In genomic region chr7:121048195-121048594, GRCh38 we compare ENCODE assay signal across 18 cellular contexts. TPM values are rescaled to one million over a fixed set of nuclear protein-coding genes. Genes with fewer than 3 reads are reported as not detected.
DNase-seq lines count a peak whose midpoint lies in the region; ATAC-seq and TF ChIP-seq lines count a peak whose summit lies in the region.
"Had no signal": no experiment of that assay in that cellular context is flagged by ENCODE, and none has a peak within 500 bp of the region (broad histone marks: within the 10 kb centered on the region; RNA-seq: fewer than 3 reads in every experiment).

No MANE protein-coding gene starts in this region.

- H3K9me3 Mint-ChIP-seq in activated naive CD8-positive, alpha-beta T cell treated with anti-CD3 and anti-CD28 coated beads, Interleukin-2, amount 50 U/mL, for 24 hours, result peaks cover 4% of the 10 kb centered on the region
- no peaks in the 10 kb centered on the region for H3K9me3 Mint-ChIP-seq in activated naive CD8-positive, alpha-beta T cell treated with anti-CD3 and anti-CD28 coated beads for 36 hours
- H3K9me3 Mint-ChIP-seq: HFFc6 had no signal

- H3K9me3 ChIP-seq in psoas muscle, result no peaks in the 10 kb centered on the region
- no peaks in the 10 kb centered on the region for H3K9me3 ChIP-seq in Karpas-422 (ENCODE audit: low read length)
- H3K9me3 ChIP-seq: BLaER1, HAP-1 had no signal

- H3K27me3 ChIP-seq in psoas muscle (ENCODE audit: insufficient read depth in 3 of 3, low read length in 2 of 3) (no peaks in the 10 kb centered on the region), Karpas-422 (ENCODE audit: low read length) (no peaks in the 10 kb centered on the region)
- H3K27me3 ChIP-seq: BLaER1 had no signal

- 44 to 56% (median 54%) methylated on average over 4 of the region's 4 CpGs for WGBS in psoas muscle, 3 donors

- H3K9me2 ChIP-seq in Karpas-422 (replicated peaks; ENCODE audit: insufficient read depth, low read length), result no peaks in the 10 kb centered on the region

- peak overlapping the region; percentile 36 for H3K27ac Mint-ChIP-seq in activated naive CD8-positive, alpha-beta T cell treated with anti-CD3 and anti-CD28 coated beads, Interleukin-2, amount 50 U/mL, for 24 hours
- no peak overlapping the region for H3K27ac Mint-ChIP-seq in activated naive CD8-positive, alpha-beta T cell treated with anti-CD3 and anti-CD28 coated beads for 36 hours
- H3K27ac Mint-ChIP-seq: CD4-positive, CD25-positive, alpha-beta regulatory T cell; HFFc6 had no signal

- H3K4me1 Mint-ChIP-seq in activated naive CD8-positive, alpha-beta T cell treated with anti-CD3 and anti-CD28 coated beads, Interleukin-2, amount 50 U/mL, for 24 hours, result no peaks in the 10 kb centered on the region
- no peaks in the 10 kb centered on the region for H3K4me1 Mint-ChIP-seq in activated naive CD8-positive, alpha-beta T cell treated with anti-CD3 and anti-CD28 coated beads for 36 hours
- H3K4me1 Mint-ChIP-seq: CD4-positive, CD25-positive, alpha-beta regulatory T cell had no signal

- no peak overlapping the region for H3K4me3 ChIP-seq in psoas muscle
- H3K4me3 ChIP-seq in Karpas-422 (ENCODE audit: low read length), result no peak overlapping the region
- H3K4me3 ChIP-seq: BLaER1, GM12878, HAP-1 had no signal

- intact Hi-C loops in psoas muscle (cut with DNase I), result loop anchor here in 1 of 2 donors (5.0 kb wide), 1 partner anchor 46 kb away; no protein-coding TSS in a partner anchor

- peaks cover 13% of the 10 kb centered on the region for H3K27me3 Mint-ChIP-seq in activated naive CD8-positive, alpha-beta T cell treated with anti-CD3 and anti-CD28 coated beads, Interleukin-2, amount 50 U/mL, for 24 hours
- H3K27me3 Mint-ChIP-seq in activated naive CD8-positive, alpha-beta T cell treated with anti-CD3 and anti-CD28 coated beads for 36 hours, result peaks cover 15% of the 10 kb centered on the region
- H3K27me3 Mint-ChIP-seq: CD4-positive, CD25-positive, alpha-beta regulatory T cell had no signal

- H3K79me2 ChIP-seq in Karpas-422 (ENCODE audit: low read length), result no peaks in the 10 kb centered on the region

- no peaks in the 10 kb centered on the region for H4K20me1 ChIP-seq in Karpas-422 (ENCODE audit: insufficient read depth, low read depth, low read length)
- H4K20me1 ChIP-seq: BLaER1 had no signal

- H3K4me1 ChIP-seq in psoas muscle (peaks cover 17% of the 10 kb centered on the region), Karpas-422 (ENCODE audit: low read length) (no peaks in the 10 kb centered on the region)
- H3K4me1 ChIP-seq: BLaER1, HAP-1 had no signal

- no peak overlapping the region for H2AFZ ChIP-seq in Karpas-422 (ENCODE audit: low read length)

- TF ChIP-seq CTCF in VCaP (conservative IDR thresholded peaks at IDR 0.05), result no peak
- TF ChIP-seq CTCF in psoas muscle (IDR thresholded peaks at IDR 0.05), result no peak

- no peak for DNase-seq in activated naive CD8-positive, alpha-beta T cell treated with anti-CD3 and anti-CD28 coated beads, Interleukin-2, amount 50 U/mL, for 24 hours
- DNase-seq in activated naive CD8-positive, alpha-beta T cell treated with anti-CD3 and anti-CD28 coated beads for 36 hours, result no peak
- DNase-seq in psoas muscle (no peak), midbrain (lab: John Stamatoyannopoulos, UW) (no peak), NCI-H1048 (lab: John Stamatoyannopoulos, UW) (no peak), Karpas-422 (no peak)
- DNase-seq in activated CD4-positive, CD25-positive, alpha-beta regulatory T cell (lab: John Stamatoyannopoulos, UW), result no peak
- DNase-seq: 8988T; AML-193; Calu3; CD4-positive, CD25-positive, alpha-beta regulatory T cell; DMS 273 treated with DMSO at 0.1 percent for 48 hours; HFFc6 had no signal

- no peak for ATAC-seq in activated naive CD8-positive, alpha-beta T cell treated with anti-CD3 and anti-CD28 coated beads, Interleukin-2, amount 50 U/mL, for 24 hours
- peak; percentile 72 to 77 (median 74) for ATAC-seq in psoas muscle
- ATAC-seq: GM12878, HepG2 had no signal

- H3K4me3 Mint-ChIP-seq in activated naive CD8-positive, alpha-beta T cell treated with anti-CD3 and anti-CD28 coated beads, Interleukin-2, amount 50 U/mL, for 24 hours, result no peak overlapping the region
- no peak overlapping the region for H3K4me3 Mint-ChIP-seq in activated naive CD8-positive, alpha-beta T cell treated with anti-CD3 and anti-CD28 coated beads for 36 hours
- H3K4me3 Mint-ChIP-seq: HFFc6 had no signal

- H3K36me3 Mint-ChIP-seq in activated naive CD8-positive, alpha-beta T cell treated with anti-CD3 and anti-CD28 coated beads, Interleukin-2, amount 50 U/mL, for 24 hours (ENCODE audit: low read depth), result no peaks in the 10 kb centered on the region
- no peaks in the 10 kb centered on the region for H3K36me3 Mint-ChIP-seq in activated naive CD8-positive, alpha-beta T cell treated with anti-CD3 and anti-CD28 coated beads for 36 hours
- H3K36me3 Mint-ChIP-seq: CD4-positive, CD25-positive, alpha-beta regulatory T cell had no signal

- H3K9ac ChIP-seq in Karpas-422 (ENCODE audit: low read length), result no peak overlapping the region
- H3K9ac ChIP-seq: BLaER1 had no signal

- H3K4me2 ChIP-seq in Karpas-422 (ENCODE audit: low read depth, low read length, poor library complexity, severe bottlenecking), result no peak overlapping the region
- H3K4me2 ChIP-seq: BLaER1 had no signal

- H3K36me3 ChIP-seq in psoas muscle (ENCODE audit: insufficient read depth in 1 of 2, low read depth in 1 of 2), result peaks cover 0 to 7% of the 10 kb centered on the region in 2 donors
- H3K36me3 ChIP-seq in Karpas-422 (ENCODE audit: insufficient read depth, low read length), result no peaks in the 10 kb centered on the region
- H3K36me3 ChIP-seq: BLaER1, HAP-1 had no signal

- H3K27ac ChIP-seq in VCaP (peak overlapping the region; percentile 98), psoas muscle (peak overlapping the region; percentile 61), Karpas-422 (ENCODE audit: low read length) (no peak overlapping the region)
- H3K27ac ChIP-seq: BLaER1 had no signal

RNA-seq across cellular contexts. Expression of gene CPED1, which starts 59.7 kb away (rescaled TPM):
- total RNA-seq in activated naive CD8-positive, alpha-beta T cell treated with anti-CD3 and anti-CD28 coated beads for 36 hours, result not detected
- total RNA-seq in psoas muscle, result 10 to 100 TPM; 12.0 to 39.2 (median 23.1) TPM
- 10 to 100 TPM in 1 of 3 donors, 1 to 10 TPM in 1, under 1 TPM in 1; 0.90 to 11.7 (median 4.9) TPM for polyA plus RNA-seq in psoas muscle
- 0.04 and 1.2 TPM in 2 replicates for total RNA-seq in Karpas-422 (2014; rRNA removed; shearing (Covaris generic); ENCODE audit: low replicate concordance)
